In the genomic region with DNA sequence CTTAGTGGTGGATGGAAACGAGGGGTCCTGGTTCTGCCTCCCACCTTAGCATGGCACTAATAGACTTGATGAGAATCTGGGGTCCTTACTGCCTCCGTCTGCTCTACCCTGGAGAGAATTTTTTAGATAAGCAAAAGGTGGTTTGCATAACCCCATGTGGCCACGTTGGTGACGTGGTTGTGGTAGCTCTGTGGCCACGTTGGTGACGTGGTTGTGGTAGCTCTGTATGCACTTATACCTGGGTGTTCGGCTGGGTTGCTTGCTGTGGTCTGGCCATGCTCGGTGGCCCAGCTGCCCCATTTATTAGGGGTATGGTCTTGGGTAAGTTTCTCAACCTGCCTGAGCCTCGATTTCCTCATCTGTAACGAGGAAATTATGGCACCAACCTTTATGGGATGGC, we compare ENCODE assay signal across 17 cellular contexts. TPM values are rescaled to one million over a fixed set of nuclear protein-coding genes. Genes with fewer than 3 reads are reported as not detected.
A peak's percentile ranks its signal among the peaks of the same experiment; 100 is the strongest.
DNase-seq lines count a peak whose midpoint lies in the region; ATAC-seq and TF ChIP-seq lines count a peak whose summit lies in the region.
"Had no signal": no experiment of that assay in that cellular context is flagged by ENCODE, and none has a peak within 500 bp of the region (broad histone marks: within the 10 kb centered on the region; RNA-seq: fewer than 3 reads in every experiment).

No MANE protein-coding gene starts in this region.

- intact Hi-C loops in CD8-positive, alpha-beta T cell (cut with DNase I, micrococcal nuclease): no loop called here
- intact Hi-C loops in naive thymus-derived CD4-positive, alpha-beta T cell (cut with micrococcal nuclease): no loop called here

- H3K4me3 Mint-ChIP-seq in CD8-positive, alpha-beta T cell: no peak overlapping the region
- H3K4me3 Mint-ChIP-seq in naive thymus-derived CD4-positive, alpha-beta T cell: peak overlapping the region in 1 of 10 donors; percentile 35
- H3K4me3 Mint-ChIP-seq: CD14-positive monocyte had no signal

- POLR2A ChIA-PET in CD8-positive, alpha-beta T cell (lab: Charles Lee): interaction anchor here (0.7 to 1.6 kb wide), 2 partner anchors 13 to 23 kb away, joined by 3 read pairs; a partner anchor contains a TSS
- POLR2A ChIA-PET in naive thymus-derived CD4-positive, alpha-beta T cell (lab: Charles Lee): no interaction called here

- H3K9me3 Mint-ChIP-seq in CD8-positive, alpha-beta T cell: no peaks in the 10 kb centered on the region
- H3K9me3 Mint-ChIP-seq in naive thymus-derived CD4-positive, alpha-beta T cell: no peaks in the 10 kb centered on the region
- H3K9me3 Mint-ChIP-seq: CD14-positive monocyte had no signal

- peaks cover 35% of the 10 kb centered on the region for H3K4me1 Mint-ChIP-seq in CD8-positive, alpha-beta T cell (ENCODE audit: low read depth)
- H3K4me1 Mint-ChIP-seq in naive thymus-derived CD4-positive, alpha-beta T cell: peaks cover 16 to 33% (median 26%) of the 10 kb centered on the region in 7 donors

- no peaks in the 10 kb centered on the region for H3K27me3 ChIP-seq in CD8-positive, alpha-beta T cell (ENCODE audit: insufficient read depth, low read length)
- no peaks in the 10 kb centered on the region for H3K27me3 ChIP-seq in H7 (ENCODE audit: control insufficient read depth, insufficient read depth, low read length)
- no peaks in the 10 kb centered on the region for H3K27me3 ChIP-seq in naive thymus-derived CD4-positive, alpha-beta T cell (ENCODE audit: control insufficient read depth in 2 of 2, insufficient read depth in 2 of 2, low read length in 2 of 2)
- H3K27me3 ChIP-seq: ovary, suprapubic skin had no signal

- no peaks in the 10 kb centered on the region for H3K36me3 ChIP-seq in CD8-positive, alpha-beta T cell (ENCODE audit: insufficient read depth, low read length)
- no peaks in the 10 kb centered on the region for H3K36me3 ChIP-seq in H7 (replicated peaks; ENCODE audit: control insufficient read depth, insufficient read depth, low read length)
- no peaks in the 10 kb centered on the region for H3K36me3 ChIP-seq in naive thymus-derived CD4-positive, alpha-beta T cell (ENCODE audit: control insufficient read depth in 2 of 3, insufficient read depth in 3 of 3, low read length in 3 of 3)
- H3K36me3 ChIP-seq: ovary, suprapubic skin had no signal

- CTCF ChIA-PET in CD8-positive, alpha-beta T cell (lab: Charles Lee): no interaction called here
- CTCF ChIA-PET in naive thymus-derived CD4-positive, alpha-beta T cell (lab: Charles Lee): no interaction called here

- TF ChIP-seq CTCF in CD8-positive, alpha-beta T cell (IDR thresholded peaks at IDR 0.05): no peak

- no peaks in the 10 kb centered on the region for H3K9me3 ChIP-seq in CD8-positive, alpha-beta T cell (ENCODE audit: low read length)
- no peaks in the 10 kb centered on the region for H3K9me3 ChIP-seq in naive thymus-derived CD4-positive, alpha-beta T cell (ENCODE audit: control insufficient read depth in 2 of 3, low read length in 3 of 3)
- H3K9me3 ChIP-seq: ovary, suprapubic skin had no signal

- H3K36me3 Mint-ChIP-seq in CD8-positive, alpha-beta T cell: no peaks in the 10 kb centered on the region
- H3K36me3 Mint-ChIP-seq in naive thymus-derived CD4-positive, alpha-beta T cell: no peaks in the 10 kb centered on the region
- H3K36me3 Mint-ChIP-seq: CD14-positive monocyte had no signal

- DNase-seq in CD8-positive, alpha-beta T cell: peak; percentile 38 to 83 (median 70)
- DNase-seq in H7: peak; percentile 31
- peak; percentile 84 for DNase-seq in activated CD8-positive, alpha-beta memory T cell treated with anti-CD3 and anti-CD28 coated beads, Interleukin-2, amount 50 U/mL, for 48 hours
- DNase-seq in naive thymus-derived CD4-positive, alpha-beta T cell: no peak
- DNase-seq in COLO668 (lab: John Stamatoyannopoulos, UW; ENCODE audit: unreplicated experiment): no peak
- DNase-seq in DMS 273 (lab: John Stamatoyannopoulos, UW; ENCODE audit: unreplicated experiment): no peak
- no peak for DNase-seq in NCI-H345 treated with DMSO at 0.1 percent for 48 hours (lab: John Stamatoyannopoulos, UW; ENCODE audit: unreplicated experiment)
- DNase-seq: cerebellar nuclear complex, GOT3, hypothalamus, mesendoderm, NCI-H1417 treated with DMSO at 0.1 percent for 48 hours, NCI-H82, ovary had no signal

- no peak overlapping the region for H3K27ac ChIP-seq in CD8-positive, alpha-beta T cell (ENCODE audit: low read depth, low read length)
- no peak overlapping the region for H3K27ac ChIP-seq in naive thymus-derived CD4-positive, alpha-beta T cell (ENCODE audit: low read depth, low read length)
- H3K27ac ChIP-seq: ovary, suprapubic skin had no signal

- ATAC-seq in CD8-positive, alpha-beta T cell: peak; percentile 59
- ATAC-seq in naive thymus-derived CD4-positive, alpha-beta T cell: peak; percentile 69
- no peak for ATAC-seq in GM18907 (IDR thresholded peaks at IDR 0.05; ENCODE audit: unreplicated experiment)

- H3K27me3 Mint-ChIP-seq in CD8-positive, alpha-beta T cell (ENCODE audit: low read depth): no peaks in the 10 kb centered on the region
- peaks cover 0 to 5% (median 0%) of the 10 kb centered on the region in 5 donors for H3K27me3 Mint-ChIP-seq in naive thymus-derived CD4-positive, alpha-beta T cell

- H3K4me3 ChIP-seq in CD8-positive, alpha-beta T cell (ENCODE audit: low read depth, low read length): no peak overlapping the region
- no peak overlapping the region for H3K4me3 ChIP-seq in H7 (ENCODE audit: insufficient read depth, low read depth, low read length)
- no peak overlapping the region for H3K4me3 ChIP-seq in naive thymus-derived CD4-positive, alpha-beta T cell (ENCODE audit: low read length)
- H3K4me3 ChIP-seq: ovary, suprapubic skin had no signal

- peak overlapping the region; percentile 42 for H3K27ac Mint-ChIP-seq in CD8-positive, alpha-beta T cell
- H3K27ac Mint-ChIP-seq in naive thymus-derived CD4-positive, alpha-beta T cell: peak overlapping the region in 4 of 9 donors; percentile 17 to 66 (median 29)
- H3K27ac Mint-ChIP-seq: CD14-positive monocyte had no signal

- H3K4me1 ChIP-seq in CD8-positive, alpha-beta T cell (ENCODE audit: insufficient read depth, low read length): peaks cover 42% of the 10 kb centered on the region
- peaks cover 18 to 34% of the 10 kb centered on the region in 2 donors for H3K4me1 ChIP-seq in naive thymus-derived CD4-positive, alpha-beta T cell (ENCODE audit: control insufficient read depth in 2 of 2, insufficient read depth in 2 of 2, low read length in 2 of 2)

RNA-seq across cellular contexts. Expression of a gene that starts 13.0 kb away (rescaled TPM):
- under 1 TPM in 1 of 2 experiments, not detected in 1; 0.76 TPM for total RNA-seq in CD8-positive, alpha-beta T cell
- 8.2 and 9.6 TPM in 2 replicates for total RNA-seq in H7 (2014; rRNA removed; shearing (Covaris generic))
- total RNA-seq in naive thymus-derived CD4-positive, alpha-beta T cell: 1 to 10 TPM; 1.2 to 3.5 (median 3.0) TPM
- polyA plus RNA-seq in naive thymus-derived CD4-positive, alpha-beta T cell: under 1 TPM; 0.32 to 0.35 TPM

RNA-seq across cellular contexts. Expression of a gene that starts 24.8 kb away (rescaled TPM):
- total RNA-seq in CD8-positive, alpha-beta T cell: 1 to 10 TPM; 5.6 to 7.5 TPM
- total RNA-seq in H7 (2014; rRNA removed; shearing (Covaris generic)): 51.9 and 52.0 TPM in 2 replicates
- 100 to 1,000 TPM in 1 of 5 experiments, 10 to 100 TPM in 1, 1 to 10 TPM in 3; 3.5 to 111 (median 7.9) TPM for total RNA-seq in naive thymus-derived CD4-positive, alpha-beta T cell
- 1 to 10 TPM in 1 of 2 donors, under 1 TPM in 1; 0.59 to 3.4 TPM for polyA plus RNA-seq in naive thymus-derived CD4-positive, alpha-beta T cell

RNA-seq across cellular contexts. Expression of a gene that starts 32.1 kb away (rescaled TPM):
- total RNA-seq in CD8-positive, alpha-beta T cell: 100 to 1,000 TPM; 355 to 421 TPM
- total RNA-seq in H7 (2014; rRNA removed; shearing (Covaris generic)): 70.5 and 71.8 TPM in 2 replicates
- total RNA-seq in naive thymus-derived CD4-positive, alpha-beta T cell: 100 to 1,000 TPM; 200 to 392 (median 262) TPM
- polyA plus RNA-seq in naive thymus-derived CD4-positive, alpha-beta T cell: 100 to 1,000 TPM in 1 of 2 donors, 10 to 100 TPM in 1; 68.1 to 122 TPM

Comparison
In these comparisons a context has a peak if more than half of its experiments do, and no peak if none do; other contexts are left out.
1. DNase-seq: peak in CD8-positive, alpha-beta T cell (7 of 7), H7 (single experiment) and activated CD8-positive, alpha-beta memory T cell treated with anti-CD3 and anti-CD28 coated beads, Interleukin-2, amount 50 U/mL, for 48 hours (single experiment); none in naive thymus-derived CD4-positive, alpha-beta T cell (0 of 9), COLO668 (single experiment), DMS 273 (single experiment) and NCI-H345 treated with DMSO at 0.1 percent for 48 hours (single experiment).